In genomic region chr15:64617727-64618126, GRCh38 we compare ENCODE assay signal across 1 cellular context.
TF ChIP-seq lines count a peak whose summit lies in the region.

No MANE protein-coding gene starts in this region.

TF ChIP-seq in WTC11, 78 proteins besides CTCF, POLR2A, EP300 and RAD21 (continued from another document):
- TF ChIP-seq HMGA2 (CRISPR knock-in tag; IDR thresholded peaks at IDR 0.05) = no peak
- TF ChIP-seq TEAD1 (CRISPR knock-in tag; IDR thresholded peaks at IDR 0.05) = no peak
- TF ChIP-seq ZNF396 (CRISPR knock-in tag; IDR thresholded peaks at IDR 0.05; ENCODE audit: borderline replicate concordance) = no peak
- no peak for TF ChIP-seq ATF6 (CRISPR knock-in tag; IDR thresholded peaks at IDR 0.05)
- TF ChIP-seq ZSCAN18 (CRISPR knock-in tag; IDR thresholded peaks at IDR 0.05) = no peak
- no peak for TF ChIP-seq USF2 (CRISPR knock-in tag; IDR thresholded peaks at IDR 0.05)
- no peak for TF ChIP-seq CDX4 (CRISPR knock-in tag; IDR thresholded peaks at IDR 0.05; ENCODE audit: borderline replicate concordance)
- TF ChIP-seq JAZF1 (CRISPR knock-in tag; IDR thresholded peaks at IDR 0.05) = no peak
- no peak for TF ChIP-seq NFATC4 (CRISPR knock-in tag; IDR thresholded peaks at IDR 0.05)
TF ChIP-seq in WTC11: peak in this region for 0.
